19 cellular contexts compared by ENCODE assay signal in genomic region chr16:64167851-64168770, GRCh38.
"Had no signal": no experiment of that assay in that cellular context is flagged by ENCODE, and none has a peak within 500 bp of the region (broad histone marks: within the 10 kb centered on the region; RNA-seq: fewer than 3 reads in every experiment).

No MANE protein-coding gene starts in this region.

- H3K4me3 Mint-ChIP-seq: activated naive CD4-positive, alpha-beta T cell treated with anti-CD3 and anti-CD28 coated beads for 36 hours; nephron had no signal

- H3K4me1 ChIP-seq: ascending aorta, esophagus muscularis mucosa, prostate gland, stomach, testis, upper lobe of left lung had no signal

- H3K27ac Mint-ChIP-seq: activated naive CD4-positive, alpha-beta T cell treated with anti-CD3 and anti-CD28 coated beads for 36 hours; activated T-helper 2 cell treated with anti-CD3 and anti-CD28 coated beads, Interferon-gamma antibody, Interleukin-2, Interleukin-4, amounts not matched to agents 10 μg/mL and 5 μg/mL and 100 μg/mL, durations not matched to agents 14 hours and 24 hours and 36 hours; nephron had no signal

- H3K27ac ChIP-seq: ascending aorta, cardiac muscle cell, esophagus muscularis mucosa, prostate gland, stomach, testis, upper lobe of left lung had no signal

- ATAC-seq: sciatic nerve had no signal

- DNase-seq: activated CD4-positive, CD25-positive, alpha-beta regulatory T cell treated with anti-CD3 and anti-CD28 coated beads, Interleukin-2, amount 50 U/mL, for 72 hours; activated naive CD4-positive, alpha-beta T cell treated with anti-CD3 and anti-CD28 coated beads for 36 hours; activated T-cell treated with anti-CD3 and anti-CD28 coated beads for 4 hours; kidney glomerular epithelial cell; mesendoderm; occipital lobe; stimulated activated CD4-positive, alpha-beta T cell treated with anti-CD3 and anti-CD28 coated beads, Interleukin-1b, Interleukin-23, amount 100 ng/mL, for 48 hours; stomach; T-helper 1 cell; testis had no signal

- H3K9me3 Mint-ChIP-seq: nephron had no signal

- H3K36me3 ChIP-seq: ascending aorta, cardiac muscle cell, esophagus muscularis mucosa, prostate gland, stomach, upper lobe of left lung had no signal

- H3K9me3 ChIP-seq: ascending aorta, esophagus muscularis mucosa, prostate gland, stomach, testis, upper lobe of left lung had no signal

- FAIRE-seq: colon had no signal

- H3K27me3 ChIP-seq: ascending aorta, cardiac muscle cell, esophagus muscularis mucosa, stomach, testis, upper lobe of left lung had no signal

- H3K4me3 ChIP-seq: ascending aorta, cardiac muscle cell, esophagus muscularis mucosa, prostate gland, stomach, testis, upper lobe of left lung had no signal

- H3K4me1 Mint-ChIP-seq: nephron had no signal
